In the genomic region with DNA sequence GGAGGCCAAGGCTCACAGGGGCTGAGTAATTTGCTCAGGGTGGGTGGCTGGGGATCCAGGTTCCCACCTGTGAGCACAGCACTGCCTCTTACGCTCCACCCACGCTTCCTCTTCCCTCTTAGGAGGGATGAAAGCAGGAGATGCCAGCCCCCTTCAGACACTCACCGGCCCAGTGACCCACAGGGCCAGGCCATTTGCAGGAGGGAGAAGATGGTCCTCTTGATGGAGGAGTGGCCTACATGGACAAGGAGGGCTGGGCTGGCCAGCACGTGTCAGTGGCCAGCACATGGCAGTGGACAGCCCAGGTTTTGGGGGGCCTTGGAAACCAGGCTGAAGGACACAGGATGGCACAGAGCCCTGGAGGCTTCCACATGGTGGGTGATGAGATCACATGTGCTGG, we compare ENCODE assay signal across 23 cellular contexts.
DNase-seq lines count a peak whose midpoint lies in the region; ATAC-seq, FAIRE-seq and TF ChIP-seq lines count a peak whose summit lies in the region.
"Had no signal": no experiment of that assay in that cellular context is flagged by ENCODE, and none has a peak within 500 bp of the region (broad histone marks: within the 10 kb centered on the region; RNA-seq: fewer than 3 reads in every experiment).

No MANE protein-coding gene starts in this region.

- no peaks in the 10 kb centered on the region for H4K20me1 ChIP-seq in HepG2 (ENCODE audit: insufficient read depth, low read length)
- no peaks in the 10 kb centered on the region for H4K20me1 ChIP-seq in PC-3 (ENCODE audit: low read length)
- H4K20me1 ChIP-seq: BLaER1 had no signal

- no peak overlapping the region for H2AFZ ChIP-seq in HepG2 (ENCODE audit: low read length)
- no peak overlapping the region for H2AFZ ChIP-seq in neuronal stem cell (ENCODE audit: low read length)
- H2AFZ ChIP-seq in PC-3 (ENCODE audit: low read length): no peak overlapping the region

- no peaks in the 10 kb centered on the region for H3K9me2 ChIP-seq in PC-3 (replicated peaks; ENCODE audit: low read length)

- TF ChIP-seq RAD21 in HepG2 (CRISPR knock-in tag; IDR thresholded peaks at IDR 0.05): no peak

- H4K8ac ChIP-seq in neuronal stem cell (ENCODE audit: low read depth, low read length): no peak overlapping the region

- no peak overlapping the region for H3K4ac ChIP-seq in neuronal stem cell (ENCODE audit: low read length)

- no peak overlapping the region for H2BK12ac ChIP-seq in neuronal stem cell (ENCODE audit: low read length)

- DNase-seq in HepG2 (ENCODE audit: low spot score) (no peak), right lobe of liver (no peak), kidney (peak; percentile 9), neuronal stem cell (ENCODE audit: low spot score) (no peak), ACHN (no peak), PC-3 (no peak), anterior cingulate cortex (lab: John Stamatoyannopoulos, UW) (no peak)
- DNase-seq: BE2C; C1 segment of cervical spinal cord; CD4-positive, alpha-beta memory T cell; CD4-positive, CD25-positive, alpha-beta regulatory T cell; COR-L47; DMS 273 treated with DMSO at 0.1 percent for 48 hours; DMS153; DMS53; DMS79 treated with DMSO at 0.1 percent for 48 hours; GF-D8 had no signal

- no peak overlapping the region for H3K14ac ChIP-seq in neuronal stem cell (ENCODE audit: low read length)

- H2BK15ac ChIP-seq in neuronal stem cell (ENCODE audit: low read length): no peak overlapping the region

- no peak overlapping the region for H4K91ac ChIP-seq in neuronal stem cell (ENCODE audit: low read depth, low read length, poor library complexity)

- H3K9ac ChIP-seq in HepG2 (ENCODE audit: insufficient read depth, low read depth, low read length) (no peak overlapping the region), kidney (ENCODE audit: low read length in 2 of 2) (no peak overlapping the region), neuronal stem cell (ENCODE audit: low read depth, low read length, poor library complexity) (no peak overlapping the region), PC-3 (ENCODE audit: low read length) (no peak overlapping the region)
- H3K9ac ChIP-seq: BLaER1 had no signal

- H3K36me3 ChIP-seq in HepG2 (replicated peaks in 1 of 2; ENCODE audit: control insufficient read depth in 1 of 2, insufficient read depth in 2 of 2, low read length in 2 of 2) (no peaks in the 10 kb centered on the region), right lobe of liver (no peaks in the 10 kb centered on the region), kidney (ENCODE audit: control insufficient read depth in 1 of 2, insufficient read depth in 2 of 2, low read length in 2 of 2) (no peaks in the 10 kb centered on the region), neuronal stem cell (replicated peaks in 1 of 2; ENCODE audit: control insufficient read depth in 2 of 2, insufficient read depth in 2 of 2, low read length in 2 of 2) (no peaks in the 10 kb centered on the region), PC-3 (ENCODE audit: low read depth, low read length) (no peaks in the 10 kb centered on the region)
- H3K36me3 ChIP-seq: BE2C had no signal

- peaks cover 2% of the 10 kb centered on the region for H3K79me1 ChIP-seq in neuronal stem cell (ENCODE audit: low read depth, low read length)

- H3K4me3 ChIP-seq in HepG2 (replicated peaks in 1 of 3; ENCODE audit: insufficient read depth in 1 of 3, low read depth in 2 of 3, low read length in 3 of 3) (no peak overlapping the region), right lobe of liver (no peak overlapping the region), kidney (ENCODE audit: low read length in 2 of 2) (no peak overlapping the region), neuronal stem cell (ENCODE audit: low read length in 2 of 2) (no peak overlapping the region), PC-3 (ENCODE audit: low read length) (no peak overlapping the region)
- H3K4me3 ChIP-seq: A549, BLaER1 had no signal

- H3F3A ChIP-seq in PC-3 (ENCODE audit: low read length, unreplicated experiment): no peaks in the 10 kb centered on the region

- H3K4me1 ChIP-seq in HepG2 (ENCODE audit: insufficient read depth, low read length) (peaks cover 8% of the 10 kb centered on the region), right lobe of liver (peaks cover 0 to 20% (median 9%) of the 10 kb centered on the region in 4 donors), kidney (ENCODE audit: control insufficient read depth in 1 of 2, insufficient read depth in 1 of 2, low read depth in 1 of 2, low read length in 2 of 2) (no peaks in the 10 kb centered on the region), neuronal stem cell (ENCODE audit: control insufficient read depth in 2 of 2, insufficient read depth in 1 of 2, low read depth in 1 of 2, low read length in 2 of 2) (no peaks in the 10 kb centered on the region), PC-3 (ENCODE audit: insufficient read depth, low read length) (peaks cover 18% of the 10 kb centered on the region; the same call in 1 of the 2 replicates)
- H3K4me1 ChIP-seq: A549 had no signal

- FAIRE-seq in HepG2 (lab: Jason Lieb, UNC): no peak
- no peak for FAIRE-seq in kidney (lab: Jason Lieb, UNC)
- FAIRE-seq: A549, G401.6, GM12891, GM19239 had no signal

- POLR2A ChIA-PET in HepG2 (lab: Yijun Ruan, JAX): no interaction called here
- POLR2A ChIA-PET in PC-3 (lab: Charles Lee; ENCODE audit: unreplicated experiment): no interaction called here

- CTCF ChIA-PET in HepG2 (lab: Yijun Ruan, JAX; ENCODE audit: low intra/inter-chr PET ratio, low total read pairs): no interaction called here
- CTCF ChIA-PET in PC-3 (lab: Charles Lee): no interaction called here

- no peak overlapping the region for H2BK5ac ChIP-seq in neuronal stem cell (ENCODE audit: low read length)

- BruUV-seq in HepG2 (replicated peaks; lab: Mats Ljungman, UMichigan) (no TSS peak), PC-3 (replicated peaks; lab: Mats Ljungman, UMichigan) (no TSS peak)

- no CpG with 5 or more reads among the region's 4 CpGs for WGBS in HepG2 (ENCODE audit: low lambda C conversion rate)
- WGBS in right lobe of liver (ENCODE audit: insufficient coverage, low coverage, low lambda C conversion rate, missing lambda C conversion rate): 94% methylated on average over 3 of the region's 4 CpGs
- no CpG with 5 or more reads among the region's 4 CpGs for WGBS in neuronal stem cell (ENCODE audit: extremely low coverage in 2 of 2, insufficient read length in 2 of 2, insufficient replicate concordance in 1 of 2), 2 donors

- H3K23ac ChIP-seq in neuronal stem cell (ENCODE audit: low read depth, low read length, poor library complexity): no peak overlapping the region

- no peak for TF ChIP-seq EP300 in HepG2 (IDR thresholded peaks at IDR 0.05; ENCODE audit: low read depth in 2 of 2, low read length in 2 of 2)
- TF ChIP-seq EP300 in HepG2 (CRISPR knock-in tag; IDR thresholded peaks at IDR 0.05; ENCODE audit: borderline replicate concordance): no peak

- H3K9me3 ChIP-seq in HepG2 (ENCODE audit: low read length) (no peaks in the 10 kb centered on the region), right lobe of liver (no peaks in the 10 kb centered on the region), kidney (ENCODE audit: control insufficient read depth in 1 of 2, low read length in 2 of 2) (peaks cover 2% of the 10 kb centered on the region in 2 donors), neuronal stem cell (replicated peaks in 1 of 2; ENCODE audit: control insufficient read depth in 2 of 2, insufficient read depth in 1 of 2, low read depth in 1 of 2, low read length in 2 of 2) (peaks cover 0 to 1% of the 10 kb centered on the region in 2 donors), PC-3 (ENCODE audit: low read length) (no peaks in the 10 kb centered on the region)
- H3K9me3 ChIP-seq: A549, BE2C had no signal

- intact Hi-C loops in HepG2 (cut with micrococcal nuclease; ENCODE audit: unreplicated experiment): no loop called here
- intact Hi-C loops in right lobe of liver (cut with DNase I): no loop called here
- intact Hi-C loops in kidney (cut with DNase I): no loop called here
- intact Hi-C loops in PC-3 (cut with micrococcal nuclease): no loop called here

- in situ Hi-C loops in HepG2 (cut with HindIII; ENCODE audit: extremely low pct_ligation_motif_present, low pct_unique_long_range_greater_than_20kb) (no loop called here), ACHN (cut with HindIII; ENCODE audit: low pct_ligation_motif_present, low pct_unique_long_range_greater_than_20kb, low sequenced_read_pairs) (no loop called here)

- no peak overlapping the region for H3K27ac ChIP-seq in HepG2 (ENCODE audit: extremely low read length, insufficient read depth, low read length)
- H3K27ac ChIP-seq in right lobe of liver: no peak overlapping the region
- H3K27ac ChIP-seq in kidney (ENCODE audit: low read depth in 2 of 2, low read length in 2 of 2): no peak overlapping the region
- H3K27ac ChIP-seq in neuronal stem cell (replicated peaks; ENCODE audit: low read length): no peak overlapping the region
- H3K27ac ChIP-seq in PC-3 (ENCODE audit: low read length): no peak overlapping the region
- H3K27ac ChIP-seq: 22Rv1, A549, BLaER1 had no signal

- no peak overlapping the region for H3K4me2 ChIP-seq in HepG2 (ENCODE audit: low read depth, low read length)
- no peak overlapping the region for H3K4me2 ChIP-seq in neuronal stem cell (ENCODE audit: insufficient read depth, low read length, poor library complexity, severe bottlenecking)
- H3K4me2 ChIP-seq in PC-3 (ENCODE audit: low read length): no peak overlapping the region
- H3K4me2 ChIP-seq: A549, BLaER1 had no signal

- H2AK5ac ChIP-seq in neuronal stem cell (ENCODE audit: low read depth, low read length): no peak overlapping the region

- peak overlapping the region; percentile 76 for H3K18ac ChIP-seq in neuronal stem cell (ENCODE audit: low read length)

- no peaks in the 10 kb centered on the region for H3K79me2 ChIP-seq in HepG2 (ENCODE audit: insufficient read depth, low read length)
- no peaks in the 10 kb centered on the region for H3K79me2 ChIP-seq in PC-3 (ENCODE audit: low read length)

- TF ChIP-seq CTCF in HepG2 (CRISPR knock-in tag; IDR thresholded peaks at IDR 0.05): no peak
- TF ChIP-seq CTCF in right lobe of liver (IDR thresholded peaks at IDR 0.05): no peak
- TF ChIP-seq CTCF in kidney (IDR thresholded peaks at IDR 0.05; ENCODE audit: borderline replicate concordance, extremely low read depth, insufficient read depth): no peak
- no peak for TF ChIP-seq CTCF in PC-3 (conservative IDR thresholded peaks at IDR 0.05; ENCODE audit: low read depth, low read length)

- no peaks in the 10 kb centered on the region for H3K27me3 ChIP-seq in HepG2 (ENCODE audit: control insufficient read depth in 1 of 2, insufficient read depth in 2 of 2, low read length in 2 of 2)
- no peaks in the 10 kb centered on the region for H3K27me3 ChIP-seq in right lobe of liver
- H3K27me3 ChIP-seq in neuronal stem cell (ENCODE audit: control insufficient read depth in 3 of 3, insufficient read depth in 3 of 3, low read depth in 1 of 3, low read length in 3 of 3): no peaks in the 10 kb centered on the region
- no peaks in the 10 kb centered on the region for H3K27me3 ChIP-seq in PC-3 (ENCODE audit: low read length)
- H3K27me3 ChIP-seq: BE2C, BLaER1 had no signal

- no peak for TF ChIP-seq POLR2A in HepG2 (IDR thresholded peaks at IDR 0.05; ENCODE audit: insufficient read depth in 1 of 2, low read depth in 2 of 2, low read length in 2 of 2)
- no peak for TF ChIP-seq POLR2A in right lobe of liver (IDR thresholded peaks at IDR 0.05)

- ATAC-seq in HepG2 (no peak), right lobe of liver (no peak), PC-3 (no peak)
- ATAC-seq: A549 had no signal

- H2BK120ac ChIP-seq in neuronal stem cell (ENCODE audit: low read depth, low read length): no peak overlapping the region

TF ChIP-seq in HepG2, 621 proteins besides CTCF, POLR2A, EP300 and RAD21 (continues in another document):
- TF ChIP-seq SMAD3 (CRISPR knock-in tag; IDR thresholded peaks at IDR 0.05): no peak
